In genomic region chr10:93334901-93335312, GRCh38 we compare ENCODE assay signal across 14 cellular contexts.
DNase-seq lines count a peak whose midpoint lies in the region; ATAC-seq, FAIRE-seq and TF ChIP-seq lines count a peak whose summit lies in the region.
"Had no signal": no experiment of that assay in that cellular context is flagged by ENCODE, and none has a peak within 500 bp of the region (broad histone marks: within the 10 kb centered on the region; RNA-seq: fewer than 3 reads in every experiment).

No MANE protein-coding gene starts in this region.

- peak; percentile 39 for DNase-seq in COLO668 (lab: John Stamatoyannopoulos, UW; ENCODE audit: unreplicated experiment)
- peak; percentile 82 for DNase-seq in H4 (ENCODE audit: low spot score)
- DNase-seq in RCC 7860 (ENCODE audit: low spot score), result peak; percentile 20
- DNase-seq in foreskin keratinocyte, result peak; percentile 78 to 90
- no peak for DNase-seq in NCI-H1105 (lab: John Stamatoyannopoulos, UW)
- DNase-seq in thyroid gland, result no peak
- DNase-seq in activated effector memory CD4-positive, alpha-beta T cell treated with Interleukin-2 at 50 U/mL for 16 hours, result no peak
- DNase-seq: activated CD4-positive, alpha-beta T cell treated with anti-CD3 and anti-CD28 coated beads, Interleukin-2, amount 10 ng/mL, durations not matched to agents 7 days and 5 days; activated naive CD8-positive, alpha-beta T cell treated with anti-CD3 and anti-CD28 coated beads, Interleukin-2, amount 10 ng/mL, durations not matched to agents 7 days and 5 days; SHP77 treated with DMSO at 0.1 percent for 48 hours had no signal

- no peak for FAIRE-seq in RCC 7860 (lab: Jason Lieb, UNC)
- FAIRE-seq: islet of Langerhans had no signal

- TF ChIP-seq CTCF in foreskin keratinocyte (conservative IDR thresholded peaks at IDR 0.05) (no peak), thyroid gland (IDR thresholded peaks at IDR 0.05) (no peak)

- ATAC-seq in foreskin keratinocyte (peak; percentile 91), HG03045 (IDR thresholded peaks at IDR 0.05; ENCODE audit: unreplicated experiment) (no peak)

- no peak for TF ChIP-seq POLR2A in thyroid gland (IDR thresholded peaks at IDR 0.05)

- peaks cover 23% of the 10 kb centered on the region for H3K4me1 ChIP-seq in foreskin keratinocyte
- H3K4me1 ChIP-seq in thyroid gland, result no peaks in the 10 kb centered on the region
- H3K4me1 ChIP-seq: tibial nerve had no signal

- no peaks in the 10 kb centered on the region for H3K9me3 ChIP-seq in thyroid gland
- H3K9me3 ChIP-seq: neutrophil, tibial nerve had no signal

- intact Hi-C loops in thyroid gland (cut with DNase I), result no loop called here

- WGBS in thyroid gland, 2 donors, result 87 to 90% methylated on average over 9 of the region's 9 CpGs

- H3K27ac ChIP-seq in foreskin keratinocyte, result peak overlapping the region; percentile 72
- H3K27ac ChIP-seq in thyroid gland, result no peak overlapping the region
- H3K27ac ChIP-seq: neutrophil, tibial nerve had no signal

- H3K36me3 ChIP-seq in thyroid gland, result peaks cover 32 to 39% of the 10 kb centered on the region in 2 donors
- H3K36me3 ChIP-seq: neutrophil had no signal

- no peaks in the 10 kb centered on the region for H3K27me3 ChIP-seq in foreskin keratinocyte
- no peaks in the 10 kb centered on the region for H3K27me3 ChIP-seq in thyroid gland
- H3K27me3 ChIP-seq: tibial nerve had no signal

- no peak overlapping the region for H3K4me3 ChIP-seq in thyroid gland (replicated peaks in 1 of 3)
- H3K4me3 ChIP-seq: tibial nerve had no signal

Comparison
In these comparisons a context has a peak if more than half of its experiments do, and no peak if none do; other contexts are left out.
1. DNase-seq: peak in COLO668 (single experiment), H4 (single experiment), RCC 7860 (single experiment) and foreskin keratinocyte (2 of 2); none in NCI-H1105 (single experiment), thyroid gland (0 of 2) and activated effector memory CD4-positive, alpha-beta T cell treated with Interleukin-2 at 50 U/mL for 16 hours (single experiment).